ENCODE assay signal across 1 cellular context in the genomic region with DNA sequence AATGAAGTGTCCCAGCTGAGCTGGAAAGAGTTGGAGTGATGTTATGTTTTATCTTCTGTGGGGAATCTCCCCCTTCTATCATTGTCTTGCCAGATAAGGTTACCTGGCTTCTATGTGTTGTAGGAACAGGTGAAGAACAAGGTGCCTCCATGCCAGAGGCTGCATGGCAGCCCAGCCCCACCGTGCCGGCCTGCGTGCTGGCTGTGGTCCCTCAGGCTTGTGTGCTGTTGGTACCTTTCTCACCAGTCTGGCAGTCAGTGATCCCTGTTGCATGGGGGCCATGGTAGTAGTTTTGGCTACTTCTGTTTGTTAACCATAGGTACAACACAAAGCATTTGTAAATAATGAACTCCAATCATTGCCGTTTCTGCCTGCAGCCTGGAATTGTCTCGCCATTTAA.
TF ChIP-seq lines count a peak whose summit lies in the region.

No MANE protein-coding gene starts in this region.

TF ChIP-seq in WTC11, 78 proteins besides CTCF, POLR2A, EP300 and RAD21 (continued from another document):
- TF ChIP-seq, protein P1, sequence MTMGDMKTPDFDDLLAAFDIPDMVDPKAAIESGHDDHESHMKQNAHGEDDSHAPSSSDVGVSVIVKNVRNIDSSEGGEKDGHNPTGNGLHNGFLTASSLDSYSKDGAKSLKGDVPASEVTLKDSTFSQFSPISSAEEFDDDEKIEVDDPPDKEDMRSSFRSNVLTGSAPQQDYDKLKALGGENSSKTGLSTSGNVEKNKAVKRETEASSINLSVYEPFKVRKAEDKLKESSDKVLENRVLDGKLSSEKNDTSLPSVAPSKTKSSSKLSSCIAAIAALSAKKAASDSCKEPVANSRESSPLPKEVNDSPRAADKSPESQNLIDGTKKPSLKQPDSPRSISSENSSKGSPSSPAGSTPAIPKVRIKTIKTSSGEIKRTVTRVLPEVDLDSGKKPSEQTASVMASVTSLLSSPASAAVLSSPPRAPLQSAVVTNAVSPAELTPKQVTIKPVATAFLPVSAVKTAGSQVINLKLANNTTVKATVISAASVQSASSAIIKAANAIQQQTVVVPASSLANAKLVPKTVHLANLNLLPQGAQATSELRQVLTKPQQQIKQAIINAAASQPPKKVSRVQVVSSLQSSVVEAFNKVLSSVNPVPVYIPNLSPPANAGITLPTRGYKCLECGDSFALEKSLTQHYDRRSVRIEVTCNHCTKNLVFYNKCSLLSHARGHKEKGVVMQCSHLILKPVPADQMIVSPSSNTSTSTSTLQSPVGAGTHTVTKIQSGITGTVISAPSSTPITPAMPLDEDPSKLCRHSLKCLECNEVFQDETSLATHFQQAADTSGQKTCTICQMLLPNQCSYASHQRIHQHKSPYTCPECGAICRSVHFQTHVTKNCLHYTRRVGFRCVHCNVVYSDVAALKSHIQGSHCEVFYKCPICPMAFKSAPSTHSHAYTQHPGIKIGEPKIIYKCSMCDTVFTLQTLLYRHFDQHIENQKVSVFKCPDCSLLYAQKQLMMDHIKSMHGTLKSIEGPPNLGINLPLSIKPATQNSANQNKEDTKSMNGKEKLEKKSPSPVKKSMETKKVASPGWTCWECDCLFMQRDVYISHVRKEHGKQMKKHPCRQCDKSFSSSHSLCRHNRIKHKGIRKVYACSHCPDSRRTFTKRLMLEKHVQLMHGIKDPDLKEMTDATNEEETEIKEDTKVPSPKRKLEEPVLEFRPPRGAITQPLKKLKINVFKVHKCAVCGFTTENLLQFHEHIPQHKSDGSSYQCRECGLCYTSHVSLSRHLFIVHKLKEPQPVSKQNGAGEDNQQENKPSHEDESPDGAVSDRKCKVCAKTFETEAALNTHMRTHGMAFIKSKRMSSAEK (CRISPR knock-in tag; IDR thresholded peaks at IDR 0.05; ENCODE audit: borderline replicate concordance): no peak
- no peak for TF ChIP-seq ZNF317 (CRISPR knock-in tag; IDR thresholded peaks at IDR 0.05; ENCODE audit: borderline replicate concordance, low read depth)
